In genomic region chr19:16797876-16798275, GRCh38 we compare ENCODE assay signal across 24 cellular contexts.
"Had no signal": no experiment of that assay in that cellular context is flagged by ENCODE, and none has a peak within 500 bp of the region (broad histone marks: within the 10 kb centered on the region; RNA-seq: fewer than 3 reads in every experiment).

No MANE protein-coding gene starts in this region.

- H3K4me1 ChIP-seq: breast epithelium had no signal

- ATAC-seq: T-cell had no signal

- H3K27me3 ChIP-seq: breast epithelium, MG63 had no signal

- DNase-seq: activated CD4-positive, alpha-beta memory T cell treated with anti-CD3 and anti-CD28 coated beads, Interleukin-2, amount 10 ng/mL, durations not matched to agents 7 days and 5 days; activated CD4-positive, alpha-beta T cell treated with anti-CD3 and anti-CD28 coated beads, Interleukin-2, amount 50 U/mL, for 1 hour; activated CD4-positive, CD25-positive, alpha-beta regulatory T cell; activated CD8-positive, alpha-beta memory T cell treated with anti-CD3 and anti-CD28 coated beads, Interleukin-2, amount 50 U/mL, for 4 hours; activated naive CD4-positive, alpha-beta T cell treated with anti-CD3 and anti-CD28 coated beads, Interleukin-2, amount 50 U/mL, for 16 hours; activated T-cell treated with anti-CD3 and anti-CD28 coated beads, Interleukin-2, amount 50 U/mL, for 1 hour; MG63; NCI-H1092; NCI-H1417 treated with DMSO at 0.1 percent for 48 hours; NCI-H1694; NCI-H2029; NCI-H2107; NCI-H2171 treated with DMSO at 0.1 percent for 48 hours; NCI-H345; NCI-H510A; NCI-H526 treated with DMSO at 0.1 percent for 48 hours; NCI-H82; SHP77 treated with DMSO at 0.1 percent for 48 hours; T-cell; T-helper 2 cell; T1000 had no signal

- H3K27ac ChIP-seq: breast epithelium, PC-9, VCaP had no signal

- H3K9me3 ChIP-seq: MG63 had no signal

- H3K4me2 ChIP-seq: PC-9 had no signal

- H3K36me3 ChIP-seq: breast epithelium, MG63 had no signal

- H2AFZ ChIP-seq: PC-9 had no signal

- H3K4me3 ChIP-seq: breast epithelium, MG63, PC-9 had no signal
